27 cellular contexts compared by ENCODE assay signal in the genomic region with DNA sequence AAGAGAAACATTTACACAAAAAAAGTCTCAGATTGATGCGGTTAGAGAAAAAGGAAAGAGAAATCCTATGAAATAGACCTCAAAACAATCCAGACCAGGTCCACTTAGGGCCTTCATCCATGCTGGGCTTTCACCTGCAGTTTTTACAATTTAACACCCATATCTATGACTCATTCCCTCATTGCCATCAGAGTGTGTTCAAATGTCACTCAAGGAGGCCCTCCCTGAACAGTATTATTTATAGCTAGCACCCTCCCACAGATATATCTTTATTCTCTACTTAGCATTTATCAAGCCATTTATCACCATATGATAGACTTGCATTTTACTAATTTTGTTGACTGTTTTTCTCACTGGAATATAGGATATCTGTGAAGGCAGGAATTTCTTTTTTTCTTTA. TPM values are rescaled to one million over a fixed set of nuclear protein-coding genes. Genes with fewer than 3 reads are reported as not detected.
DNase-seq lines count a peak whose midpoint lies in the region; ATAC-seq lines count a peak whose summit lies in the region.
"Had no signal": no experiment of that assay in that cellular context is flagged by ENCODE, and none has a peak within 500 bp of the region (broad histone marks: within the 10 kb centered on the region; RNA-seq: fewer than 3 reads in every experiment).

No MANE protein-coding gene starts in this region.

- no peak for DNase-seq in activated naive CD4-positive, alpha-beta T cell treated with Interleukin-2 at 50 U/mL for 16 hours
- DNase-seq in NCI-H69 (lab: John Stamatoyannopoulos, UW) (peak; percentile 9), NCI-H2107 (lab: John Stamatoyannopoulos, UW) (no peak), DMS 273 (lab: John Stamatoyannopoulos, UW; ENCODE audit: unreplicated experiment) (no peak), NCI-H345 treated with DMSO at 0.1 percent for 48 hours (lab: John Stamatoyannopoulos, UW; ENCODE audit: unreplicated experiment) (no peak)
- no peak for DNase-seq in activated naive CD8-positive, alpha-beta T cell treated with anti-CD3 and anti-CD28 coated beads for 36 hours
- no peak for DNase-seq in stimulated activated naive CD8-positive, alpha-beta T cell treated with anti-CD3 and anti-CD28 coated beads, Interleukin-15, amount 100 ng/mL, for 72 hours
- DNase-seq: activated gamma-delta T cell treated with Interleukin-2 at 50 U/mL for 16 hours; C1 segment of cervical spinal cord; foreskin fibroblast; HCEC 1CT; hippocampal formation; MM.1S; mucosa of descending colon; NCI-H1694; NCI-H2171 treated with DMSO at 0.1 percent for 48 hours; nephron progenitor cell; pancreas; Right ventricle myocardium superior; stimulated activated CD4-positive, alpha-beta T cell treated with anti-CD3 and anti-CD28 coated beads, Interleukin-15, amount 100 ng/mL, for 24 hours had no signal

- H3K27me3 Mint-ChIP-seq in activated naive CD4-positive, alpha-beta T cell treated with anti-CD3 and anti-CD28 coated beads, Interleukin-2, amount 50 U/mL, for 24 hours = peaks cover 7% of the 10 kb centered on the region
- peaks cover 13% of the 10 kb centered on the region for H3K27me3 Mint-ChIP-seq in activated naive CD8-positive, alpha-beta T cell treated with anti-CD3 and anti-CD28 coated beads for 36 hours
- peaks cover 19% of the 10 kb centered on the region for H3K27me3 Mint-ChIP-seq in stimulated activated naive CD8-positive, alpha-beta T cell treated with anti-CD3 and anti-CD28 coated beads, Interleukin-15, amount 100 ng/mL, for 72 hours

- H3K27ac Mint-ChIP-seq in activated naive CD4-positive, alpha-beta T cell treated with anti-CD3 and anti-CD28 coated beads, Interleukin-2, amount 50 U/mL, for 24 hours = peak overlapping the region; percentile 97
- H3K27ac Mint-ChIP-seq in activated naive CD8-positive, alpha-beta T cell treated with anti-CD3 and anti-CD28 coated beads for 36 hours = peak overlapping the region; percentile 80
- H3K27ac Mint-ChIP-seq in stimulated activated naive CD8-positive, alpha-beta T cell treated with anti-CD3 and anti-CD28 coated beads, Interleukin-15, amount 100 ng/mL, for 72 hours = peak overlapping the region; percentile 75 to 82
- H3K27ac Mint-ChIP-seq: nephron progenitor cell had no signal

- ATAC-seq in stimulated activated naive CD8-positive, alpha-beta T cell treated with anti-CD3 and anti-CD28 coated beads, Interleukin-15, amount 100 ng/mL, for 72 hours = peak; percentile 63
- ATAC-seq: mucosa of descending colon, pancreas, sciatic nerve had no signal

- peaks cover 32% of the 10 kb centered on the region for H3K4me1 Mint-ChIP-seq in activated naive CD4-positive, alpha-beta T cell treated with anti-CD3 and anti-CD28 coated beads, Interleukin-2, amount 50 U/mL, for 24 hours
- H3K4me1 Mint-ChIP-seq in activated naive CD8-positive, alpha-beta T cell treated with anti-CD3 and anti-CD28 coated beads for 36 hours = peaks cover 19% of the 10 kb centered on the region
- peaks cover 22% of the 10 kb centered on the region for H3K4me1 Mint-ChIP-seq in stimulated activated naive CD8-positive, alpha-beta T cell treated with anti-CD3 and anti-CD28 coated beads, Interleukin-15, amount 100 ng/mL, for 72 hours

- no peaks in the 10 kb centered on the region for H3K9me3 Mint-ChIP-seq in activated naive CD4-positive, alpha-beta T cell treated with anti-CD3 and anti-CD28 coated beads, Interleukin-2, amount 50 U/mL, for 24 hours
- H3K9me3 Mint-ChIP-seq in activated naive CD8-positive, alpha-beta T cell treated with anti-CD3 and anti-CD28 coated beads for 36 hours = peaks cover 4% of the 10 kb centered on the region
- H3K9me3 Mint-ChIP-seq in stimulated activated naive CD8-positive, alpha-beta T cell treated with anti-CD3 and anti-CD28 coated beads, Interleukin-15, amount 100 ng/mL, for 72 hours = peaks cover 7 to 8% of the 10 kb centered on the region in 2 donors

- H3K4me3 Mint-ChIP-seq in activated naive CD4-positive, alpha-beta T cell treated with anti-CD3 and anti-CD28 coated beads, Interleukin-2, amount 50 U/mL, for 24 hours = peak overlapping the region; percentile 9
- H3K4me3 Mint-ChIP-seq in activated naive CD8-positive, alpha-beta T cell treated with anti-CD3 and anti-CD28 coated beads for 36 hours = no peak overlapping the region
- H3K4me3 Mint-ChIP-seq in stimulated activated naive CD8-positive, alpha-beta T cell treated with anti-CD3 and anti-CD28 coated beads, Interleukin-15, amount 100 ng/mL, for 72 hours = peak overlapping the region in 1 of 2 donors; percentile 17
- H3K4me3 Mint-ChIP-seq: nephron progenitor cell had no signal

- H3K36me3 Mint-ChIP-seq in activated naive CD4-positive, alpha-beta T cell treated with anti-CD3 and anti-CD28 coated beads, Interleukin-2, amount 50 U/mL, for 24 hours = no peaks in the 10 kb centered on the region
- H3K36me3 Mint-ChIP-seq in activated naive CD8-positive, alpha-beta T cell treated with anti-CD3 and anti-CD28 coated beads for 36 hours = peaks cover 3% of the 10 kb centered on the region

RNA-seq across cellular contexts. Expression of a gene that starts 0.8 kb away (rescaled TPM):
- total RNA-seq in activated naive CD8-positive, alpha-beta T cell treated with anti-CD3 and anti-CD28 coated beads for 36 hours = not detected
- total RNA-seq: astrocyte, epithelial cell of proximal tubule, lower leg skin, mucosa of descending colon, OCI-LY7, pancreas, Right ventricle myocardium superior, sciatic nerve, ureter had no signal

RNA-seq across cellular contexts. Expression of a gene that starts 27.7 kb away (rescaled TPM):
- not detected for total RNA-seq in activated naive CD8-positive, alpha-beta T cell treated with anti-CD3 and anti-CD28 coated beads for 36 hours
- total RNA-seq: astrocyte, epithelial cell of proximal tubule, mucosa of descending colon, OCI-LY7, pancreas, Right ventricle myocardium superior, sciatic nerve, ureter had no signal

RNA-seq across cellular contexts. Expression of a gene that starts 35.8 kb away (rescaled TPM):
- total RNA-seq in activated naive CD8-positive, alpha-beta T cell treated with anti-CD3 and anti-CD28 coated beads for 36 hours = not detected
- total RNA-seq: astrocyte, epithelial cell of proximal tubule, lower leg skin, mucosa of descending colon, OCI-LY7, pancreas, Right ventricle myocardium superior, sciatic nerve, ureter had no signal
